Comparison of ENCODE assay signal across 33 cellular contexts in genomic region chr17:44256671-44257070, GRCh38. TPM values are rescaled to one million over a fixed set of nuclear protein-coding genes. Genes with fewer than 3 reads are reported as not detected.
"Had no signal": no experiment of that assay in that cellular context is flagged by ENCODE, and none has a peak within 500 bp of the region (broad histone marks: within the 10 kb centered on the region; RNA-seq: fewer than 3 reads in every experiment).

No MANE protein-coding gene starts in this region.

- DNase-seq: dermis blood vessel endothelial cell; effector memory CD4-positive, alpha-beta T cell; foreskin keratinocyte; heart left ventricle; kidney; mesenchymal stem cell; mucosa of descending colon; naive B cell; psoas muscle; spleen; stimulated activated CD4-positive, alpha-beta T cell treated with anti-CD3 and anti-CD28 coated beads, Interleukin-4, amount 100 ng/mL, for 4 hours; stimulated activated naive CD8-positive, alpha-beta T cell treated with anti-CD3 and anti-CD28 coated beads, Interleukin-15, Interleukin-2, amounts not matched to agents 100 U/mL and 50 U/mL, for 24 hours; substantia nigra; testis; tibial artery; uterus had no signal

- H3K27me3 ChIP-seq: foreskin keratinocyte, heart left ventricle, hepatocyte, testis, uterus had no signal

- H2AFZ ChIP-seq: hepatocyte had no signal

- ATAC-seq: foreskin keratinocyte; gastroesophageal sphincter; heart left ventricle; left lobe of liver; mucosa of descending colon; natural killer cell treated with Interleukin-12 subunit alpha and Interleukin-12 subunit beta and Interleukin-15 and Interleukin-18, amount 100 ng/mL, for 72 hours; psoas muscle; right cardiac atrium; stimulated activated memory B cell treated with anti-CD40 and anti-IgM and Interleukin-4, amounts not matched to agents 10 μg/mL and 1 μg/mL and 100 μg/mL, for 72 hours; stimulated activated naive CD8-positive, alpha-beta T cell treated with anti-CD3 and anti-CD28 coated beads, Interleukin-15, Interleukin-2, amounts not matched to agents 100 U/mL and 50 U/mL, for 24 hours had no signal

- H3K4me2 ChIP-seq: hepatocyte had no signal

- H3K79me2 ChIP-seq: hepatocyte had no signal

- FAIRE-seq: endothelial cell of umbilical vein, kidney had no signal

- H3K4me3 ChIP-seq: coronary artery, esophagus muscularis mucosa, gastroesophageal sphincter, heart left ventricle, hepatocyte, mucosa of descending colon, psoas muscle, skin epidermis, spleen, testis, tibial artery, uterus had no signal

- H3K27ac ChIP-seq: coronary artery, esophagus muscularis mucosa, foreskin keratinocyte, gastroesophageal sphincter, heart left ventricle, hepatocyte, psoas muscle, skin epidermis, spleen, testis, tibial artery, uterus had no signal

- H3K9me3 ChIP-seq: esophagus muscularis mucosa, gastroesophageal sphincter, heart left ventricle, mucosa of descending colon, psoas muscle, spleen, testis, tibial artery, uterus had no signal

- H3K36me3 ChIP-seq: esophagus muscularis mucosa, gastroesophageal sphincter, heart left ventricle, spleen, tibial artery, uterus had no signal

- H3K4me1 ChIP-seq: esophagus muscularis mucosa, foreskin keratinocyte, gastroesophageal sphincter, heart left ventricle, psoas muscle, spleen, testis, tibial artery, uterus had no signal

RNA-seq across cellular contexts. Expression of gene SLC4A1, which starts 11.3 kb away (rescaled TPM):
- total RNA-seq: dermis blood vessel endothelial cell; endothelial cell of umbilical vein; epithelial cell of proximal tubule; fibroblast of lung; foreskin keratinocyte; hepatocyte; lung microvascular endothelial cell; mesothelial cell of epicardium; mucosa of descending colon; natural killer cell treated with Interleukin-12 subunit alpha and Interleukin-12 subunit beta and Interleukin-15 and Interleukin-18, amount 100 ng/mL, for 72 hours; neural crest cell; osteocyte; renal cortical epithelial cell had no signal
- polyA plus RNA-seq: endothelial cell of umbilical vein, fibroblast of lung, foreskin keratinocyte, hepatocyte had no signal

RNA-seq across cellular contexts. Expression of gene RUNDC3A, which starts 51.7 kb away (rescaled TPM):
- total RNA-seq: endothelial cell of umbilical vein, fibroblast of lung, left lobe of liver, lung microvascular endothelial cell had no signal
- polyA plus RNA-seq: fibroblast of lung had no signal
